9 cellular contexts compared by ENCODE assay signal in the genomic region with DNA sequence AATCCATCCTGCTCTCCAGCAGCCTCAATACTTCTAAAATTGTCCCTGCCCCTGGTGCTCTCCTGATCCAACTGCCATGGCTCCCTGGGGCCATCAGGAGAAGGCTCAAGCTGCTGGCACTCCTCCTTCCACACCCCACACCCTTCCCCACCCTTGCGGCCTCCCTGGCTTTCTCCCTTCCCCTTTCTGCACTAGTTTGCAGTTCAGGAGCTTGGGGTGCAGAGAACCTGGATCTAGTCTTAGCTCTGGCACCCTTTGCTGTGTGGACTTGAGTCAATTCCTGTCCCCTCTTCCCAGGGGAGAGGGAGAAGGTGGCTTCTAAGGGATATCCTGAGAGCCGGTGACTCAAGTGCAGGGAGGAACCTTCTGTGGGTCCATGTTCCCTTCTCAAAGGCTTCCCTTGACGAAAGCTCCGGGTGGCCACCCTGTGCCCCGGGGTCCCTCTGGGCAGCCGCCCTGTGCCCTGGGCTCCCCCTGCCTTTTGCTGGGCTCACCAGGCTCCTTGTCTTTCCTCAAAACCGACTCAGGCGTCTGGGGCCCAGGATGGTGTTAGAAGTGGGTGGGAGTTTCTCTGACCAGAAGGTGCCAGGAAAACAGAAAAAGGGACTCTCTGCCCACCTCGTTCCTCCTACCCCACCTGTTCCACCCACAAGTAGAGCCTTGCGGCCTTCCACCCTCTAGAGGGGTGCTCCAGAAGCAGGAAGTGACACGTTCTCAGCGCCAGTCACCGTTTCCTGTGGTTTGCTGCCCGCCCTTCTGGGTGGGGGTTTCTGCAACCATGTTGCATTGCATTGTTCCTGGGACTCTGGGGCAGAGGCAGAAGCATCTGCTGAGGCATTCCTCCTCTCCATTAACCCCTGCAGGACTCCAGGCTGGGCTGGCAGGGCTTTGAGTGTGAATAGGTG. TPM values are rescaled to one million over a fixed set of nuclear protein-coding genes. Genes with fewer than 3 reads are reported as not detected.
DNase-seq lines count a peak whose midpoint lies in the region; ATAC-seq and TF ChIP-seq lines count a peak whose summit lies in the region.
"Had no signal": no experiment of that assay in that cellular context is flagged by ENCODE, and none has a peak within 500 bp of the region (broad histone marks: within the 10 kb centered on the region; RNA-seq: fewer than 3 reads in every experiment).

No MANE protein-coding gene starts in this region.

- no peak for TF ChIP-seq CTCF in GM12864 (IDR thresholded peaks at IDR 0.05; ENCODE audit: low read depth, low read length, missing control alignments)
- no peak for TF ChIP-seq CTCF in omental fat pad (IDR thresholded peaks at IDR 0.05)

- DNase-seq in GM12864 (ENCODE audit: low read depth) (peak; percentile 82), NK-92 (lab: John Stamatoyannopoulos, UW; ENCODE audit: unreplicated experiment) (peak; percentile 49), activated T-cell treated with anti-CD3 and anti-CD28 coated beads for 24 hours (ENCODE audit: low read depth) (peak; percentile 83), germinal center (ENCODE audit: low spot score) (peak; percentile 79), omental fat pad (ENCODE audit: low spot score) (no peak), T1000 (lab: John Stamatoyannopoulos, UW) (no peak)
- peak; percentile 76 to 78 for DNase-seq in stimulated activated CD4-positive, alpha-beta T cell treated with anti-CD3 and anti-CD28 coated beads, Interleukin-15, amount 100 ng/mL, for 48 hours (ENCODE audit: low read depth in 2 of 2)

- H3K4me3 ChIP-seq in GM12864 (ENCODE audit: low read depth, low read length): peak overlapping the region; percentile 46
- H3K4me3 ChIP-seq: K562 had no signal

- ATAC-seq in HG02588 (IDR thresholded peaks at IDR 0.05; ENCODE audit: unreplicated experiment) (peak; percentile 82), omental fat pad (ENCODE audit: low FRiP score) (no peak)
- ATAC-seq: K562 had no signal

RNA-seq across cellular contexts. Expression of a gene that starts 15.0 kb away (rescaled TPM):
- 10 to 100 TPM; 13.6 to 71.1 (median 42.2) TPM for total RNA-seq in omental fat pad

RNA-seq across cellular contexts. Expression of a gene that starts 17.6 kb away (rescaled TPM):
- 1 to 10 TPM in 1 of 4 donors, under 1 TPM in 2, not detected in 1; 0.65 to 2.5 (median 0.95) TPM for total RNA-seq in omental fat pad
- total RNA-seq: K562 had no signal

RNA-seq across cellular contexts. Expression of a gene that starts 39.2 kb away (rescaled TPM):
- 100 to 1,000 TPM; 180 to 187 (median 185) TPM for total RNA-seq in omental fat pad

Comparison
In these comparisons a context has a peak if more than half of its experiments do, and no peak if none do; other contexts are left out.
1. DNase-seq: peak in GM12864 (single experiment), NK-92 (single experiment), activated T-cell treated with anti-CD3 and anti-CD28 coated beads for 24 hours (single experiment), germinal center (single experiment) and stimulated activated CD4-positive, alpha-beta T cell treated with anti-CD3 and anti-CD28 coated beads, Interleukin-15, amount 100 ng/mL, for 48 hours (2 of 2); none in omental fat pad (single experiment) and T1000 (single experiment).